Comparison of ENCODE assay signal across 9 cellular contexts in the genomic region with DNA sequence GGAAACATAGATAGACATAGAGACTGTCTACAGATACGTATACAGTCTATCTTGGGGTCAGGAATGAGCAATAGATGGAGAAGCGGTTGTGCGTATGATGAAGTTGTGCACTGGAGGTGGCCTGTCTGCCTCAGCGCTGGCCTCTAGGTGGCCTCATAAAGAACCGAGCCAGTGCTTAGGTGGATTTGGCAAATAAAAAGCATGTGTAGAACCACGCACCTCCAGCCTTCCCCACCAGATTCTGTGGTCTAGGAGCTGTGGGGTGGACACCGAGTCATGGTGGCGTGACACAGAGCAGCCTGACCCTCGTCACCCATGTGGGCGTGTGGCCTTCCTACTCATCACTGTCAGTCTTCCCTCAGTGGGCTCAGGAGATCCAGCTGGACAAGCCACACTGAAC. TPM values are rescaled to one million over a fixed set of nuclear protein-coding genes. Genes with fewer than 3 reads are reported as not detected.
A peak's percentile ranks its signal among the peaks of the same experiment; 100 is the strongest.
DNase-seq lines count a peak whose midpoint lies in the region; ATAC-seq and FAIRE-seq lines count a peak whose summit lies in the region.
"Had no signal": no experiment of that assay in that cellular context is flagged by ENCODE, and none has a peak within 500 bp of the region (broad histone marks: within the 10 kb centered on the region; RNA-seq: fewer than 3 reads in every experiment).

No MANE protein-coding gene starts in this region.

- peak overlapping the region; percentile 56 for H4K8ac ChIP-seq in mesenchymal stem cell (ENCODE audit: low read length)

- no peak overlapping the region for H2BK5ac ChIP-seq in mesenchymal stem cell (ENCODE audit: low read depth, low read length, poor library complexity, severe bottlenecking)

- H3K14ac ChIP-seq in mesenchymal stem cell (ENCODE audit: low read length in 2 of 2), result peak overlapping the region in 1 of 2 experiments; percentile 63

- 89% methylated on average over 10 of the region's 10 CpGs for WGBS in mesenchymal stem cell

- H3K9ac ChIP-seq in mesenchymal stem cell (ENCODE audit: low read length), result no peak overlapping the region

- peak; percentile 27 for FAIRE-seq in G401.6 (lab: Jason Lieb, UNC)

- peak overlapping the region; percentile 11 for H2AK5ac ChIP-seq in mesenchymal stem cell (ENCODE audit: low read length, severe bottlenecking)

- H3K4me1 Mint-ChIP-seq in activated naive CD8-positive, alpha-beta T cell (ENCODE audit: low read depth), result peaks cover 58% of the 10 kb centered on the region

- H3K9me3 Mint-ChIP-seq in activated naive CD8-positive, alpha-beta T cell (ENCODE audit: low read depth), result no peaks in the 10 kb centered on the region

- peaks cover 54 to 69% of the 10 kb centered on the region in 2 experiments for H3K36me3 ChIP-seq in mesenchymal stem cell (ENCODE audit: control insufficient read depth in 1 of 2, insufficient read depth in 2 of 2, low read depth in 1 of 2, low read length in 2 of 2)

- peak overlapping the region; percentile 8 for H4K91ac ChIP-seq in mesenchymal stem cell (ENCODE audit: low read length)

- no peak overlapping the region for H3K4me2 ChIP-seq in mesenchymal stem cell (ENCODE audit: low read length, poor library complexity, severe bottlenecking)

- no peak overlapping the region for H3K23ac ChIP-seq in mesenchymal stem cell (ENCODE audit: low read length in 2 of 2)

- peak overlapping the region; percentile 23 to 70 for H2BK12ac ChIP-seq in mesenchymal stem cell (ENCODE audit: low read length in 2 of 2)

- no peak overlapping the region for H2AFZ ChIP-seq in mesenchymal stem cell (ENCODE audit: low read depth, low read length)

- no peak for ATAC-seq in HG02885 (IDR thresholded peaks at IDR 0.05; ENCODE audit: poor library complexity, unreplicated experiment)

- DNase-seq in NAMALWA (ENCODE audit: low spot score) (peak; percentile 40), mesenchymal stem cell (peak; percentile 52), hypothalamus (lab: John Stamatoyannopoulos, UW) (no peak), C1 segment of cervical spinal cord (lab: John Stamatoyannopoulos, UW) (no peak), 8988T (no peak)

- H3K79me1 ChIP-seq in mesenchymal stem cell (replicated peaks; ENCODE audit: low read length, poor library complexity, severe bottlenecking), result peaks cover 7% of the 10 kb centered on the region

- peak overlapping the region in 1 of 2 experiments; percentile 58 for H3K18ac ChIP-seq in mesenchymal stem cell (ENCODE audit: low read depth in 1 of 2, low read length in 2 of 2)

- no peak overlapping the region for H3K27ac ChIP-seq in mesenchymal stem cell (ENCODE audit: low read length, poor library complexity, severe bottlenecking)
- H3K27ac ChIP-seq: SJCRH30 had no signal

- H3K4me1 ChIP-seq in mesenchymal stem cell (ENCODE audit: control insufficient read depth, insufficient read depth, low read depth, low read length), result peaks cover 59% of the 10 kb centered on the region

- H3K27ac Mint-ChIP-seq in activated naive CD8-positive, alpha-beta T cell, result peak overlapping the region; percentile 92

- H3K9me3 ChIP-seq in mesenchymal stem cell (ENCODE audit: control insufficient read depth, low read length), result no peaks in the 10 kb centered on the region
- H3K9me3 ChIP-seq: SJCRH30 had no signal

- H3K4me3 Mint-ChIP-seq in activated naive CD8-positive, alpha-beta T cell, result peak overlapping the region; percentile 27

- H3K4me3 ChIP-seq in mesenchymal stem cell (ENCODE audit: insufficient read depth in 1 of 2, low read depth in 1 of 2, low read length in 2 of 2), result no peak overlapping the region
- H3K4me3 ChIP-seq: SJCRH30 had no signal

- H3K4ac ChIP-seq in mesenchymal stem cell (ENCODE audit: low read depth in 1 of 2, low read length in 2 of 2), result peak overlapping the region; percentile 6 to 42

- H2BK15ac ChIP-seq in mesenchymal stem cell (ENCODE audit: low read depth, poor library complexity, severe bottlenecking), result no peak overlapping the region

- no peaks in the 10 kb centered on the region for H3K27me3 ChIP-seq in mesenchymal stem cell (ENCODE audit: control insufficient read depth in 1 of 2, insufficient read depth in 1 of 2, low read length in 2 of 2)
- H3K27me3 ChIP-seq: SJCRH30 had no signal

- H2BK120ac ChIP-seq in mesenchymal stem cell (ENCODE audit: low read depth, low read length), result peak overlapping the region; percentile 67

- H3K36me3 Mint-ChIP-seq in activated naive CD8-positive, alpha-beta T cell, result no peaks in the 10 kb centered on the region

- H3K27me3 Mint-ChIP-seq in activated naive CD8-positive, alpha-beta T cell, result no peaks in the 10 kb centered on the region

RNA-seq across cellular contexts. Expression of a gene that starts 34.0 kb away (rescaled TPM):
- polyA plus RNA-seq in mesenchymal stem cell (2013, experiment 1 of 2), result 21.8 TPM
- polyA plus RNA-seq in mesenchymal stem cell (2013, experiment 2 of 2), result 22.1 TPM

RNA-seq across cellular contexts. Expression of a gene that starts 52.5 kb away (rescaled TPM):
- polyA plus RNA-seq in mesenchymal stem cell (2013, experiment 1 of 2), result 64.5 TPM
- 62.3 TPM for polyA plus RNA-seq in mesenchymal stem cell (2013, experiment 2 of 2)

Comparison
In these comparisons a context has a peak if more than half of its experiments do, and no peak if none do; other contexts are left out.
1. DNase-seq: peak in NAMALWA (single experiment) and mesenchymal stem cell (single experiment); none in hypothalamus (0 of 51), C1 segment of cervical spinal cord (0 of 14) and 8988T (single experiment).